Comparison of ENCODE assay signal across 16 cellular contexts in the genomic region with DNA sequence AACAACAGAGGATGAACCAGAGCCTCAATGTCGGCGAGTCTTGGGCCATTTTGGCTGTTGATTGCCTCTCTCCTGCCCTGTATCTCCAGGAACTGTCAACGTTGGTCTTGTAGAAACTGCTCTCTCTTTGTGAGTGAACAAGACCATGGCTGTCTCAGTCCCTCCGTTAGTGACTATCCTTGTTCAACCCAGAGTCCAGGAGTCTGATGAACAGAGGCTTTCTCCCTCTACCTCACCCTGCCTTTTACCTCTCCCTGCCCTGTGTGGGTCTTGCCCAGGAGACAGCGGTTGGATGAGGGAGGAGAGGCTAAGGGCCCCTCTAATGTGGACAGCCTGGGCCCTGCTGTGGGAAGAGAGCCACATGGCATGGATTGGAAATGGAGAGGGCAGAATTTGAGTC. TPM values are rescaled to one million over a fixed set of nuclear protein-coding genes. Genes with fewer than 3 reads are reported as not detected.
DNase-seq lines count a peak whose midpoint lies in the region; ATAC-seq and TF ChIP-seq lines count a peak whose summit lies in the region.
"Had no signal": no experiment of that assay in that cellular context is flagged by ENCODE, and none has a peak within 500 bp of the region (broad histone marks: within the 10 kb centered on the region; RNA-seq: fewer than 3 reads in every experiment).

No MANE protein-coding gene starts in this region.

- POLR2A ChIA-PET in activated CD4-positive, alpha-beta T cell treated with anti-CD3 and anti-CD28 coated beads, Interleukin-2, amount 10 ng/mL, durations not matched to agents 7 days and 5 days (lab: Charles Lee), result no interaction called here

- H3K4me3 Mint-ChIP-seq in activated CD4-positive, alpha-beta T cell treated with anti-CD3 and anti-CD28 coated beads, Interleukin-2, amount 10 ng/mL, durations not matched to agents 7 days and 5 days, result no peak overlapping the region
- H3K4me3 Mint-ChIP-seq in activated naive CD8-positive, alpha-beta T cell treated with anti-CD3 and anti-CD28 coated beads, Interleukin-2, amount 50 U/mL, for 24 hours, result peak overlapping the region; percentile 18
- H3K4me3 Mint-ChIP-seq in neural crest cell, result no peak overlapping the region
- H3K4me3 Mint-ChIP-seq in neural progenitor cell, result no peak overlapping the region

- H4K20me1 ChIP-seq in KMS-11 (ENCODE audit: insufficient read depth) (no peaks in the 10 kb centered on the region), neural progenitor cell (ENCODE audit: low read depth) (peaks cover 52% of the 10 kb centered on the region)

- no peaks in the 10 kb centered on the region for H3K9me3 Mint-ChIP-seq in activated CD4-positive, alpha-beta T cell treated with anti-CD3 and anti-CD28 coated beads, Interleukin-2, amount 10 ng/mL, durations not matched to agents 7 days and 5 days
- no peaks in the 10 kb centered on the region for H3K9me3 Mint-ChIP-seq in activated naive CD8-positive, alpha-beta T cell treated with anti-CD3 and anti-CD28 coated beads, Interleukin-2, amount 50 U/mL, for 24 hours
- H3K9me3 Mint-ChIP-seq in neural crest cell (no peaks in the 10 kb centered on the region), neural progenitor cell (no peaks in the 10 kb centered on the region)

- H2AFZ ChIP-seq in KMS-11 (ENCODE audit: low read depth), result no peak overlapping the region
- H2AFZ ChIP-seq in neural progenitor cell (replicated peaks), result no peak overlapping the region
- H2AFZ ChIP-seq: parathyroid adenoma had no signal

- no peaks in the 10 kb centered on the region for H3K9me3 ChIP-seq in neural progenitor cell (ENCODE audit: low read depth)
- H3K9me3 ChIP-seq: sigmoid colon had no signal

- peaks cover 49% of the 10 kb centered on the region for H3K36me3 Mint-ChIP-seq in activated CD4-positive, alpha-beta T cell treated with anti-CD3 and anti-CD28 coated beads, Interleukin-2, amount 10 ng/mL, durations not matched to agents 7 days and 5 days (ENCODE audit: low read depth)
- peaks cover 2% of the 10 kb centered on the region for H3K36me3 Mint-ChIP-seq in activated naive CD8-positive, alpha-beta T cell treated with anti-CD3 and anti-CD28 coated beads, Interleukin-2, amount 50 U/mL, for 24 hours (ENCODE audit: low read depth)
- H3K36me3 Mint-ChIP-seq in neural crest cell (ENCODE audit: low read depth), result no peaks in the 10 kb centered on the region
- no peaks in the 10 kb centered on the region for H3K36me3 Mint-ChIP-seq in neural progenitor cell

- H3K27me3 ChIP-seq in KMS-11 (ENCODE audit: insufficient read depth, low read depth), result no peaks in the 10 kb centered on the region
- no peaks in the 10 kb centered on the region for H3K27me3 ChIP-seq in neural progenitor cell
- H3K27me3 ChIP-seq: sigmoid colon had no signal

- no peak for DNase-seq in activated CD4-positive, alpha-beta T cell treated with anti-CD3 and anti-CD28 coated beads, Interleukin-2, amount 10 ng/mL, durations not matched to agents 7 days and 5 days
- no peak for DNase-seq in activated CD4-positive, alpha-beta T cell treated with anti-CD3 and anti-CD28 coated beads, Interleukin-2, amount 50 U/mL, for 48 hours
- DNase-seq in activated naive CD8-positive, alpha-beta T cell treated with anti-CD3 and anti-CD28 coated beads, Interleukin-2, amount 50 U/mL, for 24 hours, result no peak
- DNase-seq in neural crest cell (ENCODE audit: low read depth, low spot score), result no peak
- no peak for DNase-seq in neural progenitor cell (ENCODE audit: low spot score)
- no peak for DNase-seq in NCI-H2227 (lab: John Stamatoyannopoulos, UW; ENCODE audit: unreplicated experiment)
- no peak for DNase-seq in caudate nucleus (lab: John Stamatoyannopoulos, UW)
- DNase-seq: activated CD4-positive, alpha-beta T cell treated with anti-CD3 and anti-CD28 coated beads, Interleukin-2, amount 50 U/mL, for 1 hour; DMS53; H7; NCI-H1105; NCI-H510A treated with DMSO at 0.1 percent for 48 hours had no signal

- no peaks in the 10 kb centered on the region for H3K27me3 Mint-ChIP-seq in activated CD4-positive, alpha-beta T cell treated with anti-CD3 and anti-CD28 coated beads, Interleukin-2, amount 10 ng/mL, durations not matched to agents 7 days and 5 days
- no peaks in the 10 kb centered on the region for H3K27me3 Mint-ChIP-seq in activated naive CD8-positive, alpha-beta T cell treated with anti-CD3 and anti-CD28 coated beads, Interleukin-2, amount 50 U/mL, for 24 hours
- H3K27me3 Mint-ChIP-seq in neural crest cell (ENCODE audit: low read depth) (no peaks in the 10 kb centered on the region), neural progenitor cell (ENCODE audit: insufficient read depth, low read depth) (peaks cover 3% of the 10 kb centered on the region)

- H3K4me1 Mint-ChIP-seq in activated CD4-positive, alpha-beta T cell treated with anti-CD3 and anti-CD28 coated beads, Interleukin-2, amount 10 ng/mL, durations not matched to agents 7 days and 5 days, result peaks cover 100% of the 10 kb centered on the region
- H3K4me1 Mint-ChIP-seq in activated naive CD8-positive, alpha-beta T cell treated with anti-CD3 and anti-CD28 coated beads, Interleukin-2, amount 50 U/mL, for 24 hours, result peaks cover 97% of the 10 kb centered on the region
- H3K4me1 Mint-ChIP-seq in neural crest cell (peaks cover 12% of the 10 kb centered on the region), neural progenitor cell (peaks cover 13% of the 10 kb centered on the region)

- H3K79me2 ChIP-seq in KMS-11 (ENCODE audit: insufficient read depth, low read depth), result peaks cover 95% of the 10 kb centered on the region
- H3K79me2 ChIP-seq in neural progenitor cell (ENCODE audit: low read depth), result peaks cover 25% of the 10 kb centered on the region

- H3K4me3 ChIP-seq in KMS-11 (IDR thresholded peaks at IDR 0.05; ENCODE audit: insufficient read depth, low read depth, low read length) (no peak overlapping the region), neural progenitor cell (no peak overlapping the region)
- H3K4me3 ChIP-seq: sigmoid colon had no signal

- no peaks in the 10 kb centered on the region for H3F3A ChIP-seq in neural progenitor cell (ENCODE audit: low read depth)

- peak overlapping the region; percentile 97 for H3K4me2 ChIP-seq in KMS-11
- H3K4me2 ChIP-seq in neural progenitor cell, result no peak overlapping the region

- TF ChIP-seq CTCF in KMS-11 (conservative IDR thresholded peaks at IDR 0.05; ENCODE audit: low read depth, low read length) (no peak), neural crest cell (conservative IDR thresholded peaks at IDR 0.05) (no peak), neural progenitor cell (IDR thresholded peaks at IDR 0.05) (no peak)

- CTCF ChIA-PET in activated CD4-positive, alpha-beta T cell treated with anti-CD3 and anti-CD28 coated beads, Interleukin-2, amount 10 ng/mL, durations not matched to agents 7 days and 5 days (lab: Charles Lee), result interaction anchor here (1.2 to 8.8 kb wide), 2 partner anchors 9 to 14 kb away, joined by 3 to 60 read pairs; no protein-coding TSS in a partner anchor

- no peak for ATAC-seq in activated naive CD8-positive, alpha-beta T cell treated with anti-CD3 and anti-CD28 coated beads, Interleukin-2, amount 50 U/mL, for 24 hours

- no peak overlapping the region; the same call in 1 of the 2 replicates for H3K9ac ChIP-seq in KMS-11
- no peak overlapping the region for H3K9ac ChIP-seq in neural progenitor cell
- H3K9ac ChIP-seq: parathyroid adenoma had no signal

- H3K27ac ChIP-seq in KMS-11, result peak overlapping the region; percentile 99; the same call in 1 of the 2 replicates
- H3K27ac ChIP-seq in neural progenitor cell, result no peak overlapping the region
- no peak overlapping the region for H3K27ac ChIP-seq in caudate nucleus (ENCODE audit: low read depth, low read length)
- H3K27ac ChIP-seq: C4-2B, parathyroid adenoma had no signal

- no peaks in the 10 kb centered on the region for H3K36me3 ChIP-seq in KMS-11 (ENCODE audit: insufficient read depth)
- H3K36me3 ChIP-seq in neural progenitor cell, result no peaks in the 10 kb centered on the region
- H3K36me3 ChIP-seq: sigmoid colon had no signal

- peaks cover 100% of the 10 kb centered on the region for H3K4me1 ChIP-seq in KMS-11 (ENCODE audit: low read depth, poor library complexity, severe bottlenecking)
- H3K4me1 ChIP-seq in neural progenitor cell, result peaks cover 8% of the 10 kb centered on the region

- H3K27ac Mint-ChIP-seq in activated CD4-positive, alpha-beta T cell treated with anti-CD3 and anti-CD28 coated beads, Interleukin-2, amount 10 ng/mL, durations not matched to agents 7 days and 5 days, result peak overlapping the region; percentile 92
- H3K27ac Mint-ChIP-seq in activated naive CD8-positive, alpha-beta T cell treated with anti-CD3 and anti-CD28 coated beads, Interleukin-2, amount 50 U/mL, for 24 hours, result peak overlapping the region; percentile 74
- peak overlapping the region; percentile 50 for H3K27ac Mint-ChIP-seq in neural crest cell (ENCODE audit: unreplicated experiment)
- H3K27ac Mint-ChIP-seq in neural progenitor cell, result no peak overlapping the region

RNA-seq across cellular contexts. Expression of a gene that starts 32.8 kb away (rescaled TPM):
- 100 to 1,000 TPM; 140 to 165 TPM for total RNA-seq in activated CD4-positive, alpha-beta T cell treated with anti-CD3 and anti-CD28 coated beads, Interleukin-2, amount 10 ng/mL, durations not matched to agents 7 days and 5 days
- 29.9 and 32.4 TPM in 2 replicates for total RNA-seq in neural crest cell
- 34.2 and 35.1 TPM in 2 replicates for total RNA-seq in neural progenitor cell (ENCODE audit: low replicate concordance)
